In genomic region chr10:101566333-101567164, GRCh38 we compare ENCODE assay signal across 8 cellular contexts. TPM values are rescaled to one million over a fixed set of nuclear protein-coding genes. Genes with fewer than 3 reads are reported as not detected.
DNase-seq lines count a peak whose midpoint lies in the region; ATAC-seq and TF ChIP-seq lines count a peak whose summit lies in the region.

No MANE protein-coding gene starts in this region.

- BruUV-seq in mammary epithelial cell (replicated peaks; lab: Mats Ljungman, UMichigan), result no TSS peak

- H3K27ac ChIP-seq in HUES6 (ENCODE audit: low read depth, low read length), result no peak overlapping the region
- H3K27ac ChIP-seq in mammary epithelial cell (ENCODE audit: insufficient read depth, low read depth, low read length), result no peak overlapping the region

- no peak overlapping the region for H3K27ac Mint-ChIP-seq in natural killer cell treated with Interleukin-12 subunit alpha and Interleukin-12 subunit beta and Interleukin-15 and Interleukin-18, amount 100 ng/mL, for 72 hours

- H3K9me3 ChIP-seq in HUES6 (ENCODE audit: control insufficient read depth, insufficient read depth, low read depth, low read length), result no peaks in the 10 kb centered on the region
- no peaks in the 10 kb centered on the region for H3K9me3 ChIP-seq in mammary epithelial cell (replicated peaks; ENCODE audit: insufficient read depth, low read length)

- no peaks in the 10 kb centered on the region for H3K36me3 ChIP-seq in HUES6 (ENCODE audit: control insufficient read depth, insufficient read depth, low read length)
- no peaks in the 10 kb centered on the region for H3K36me3 ChIP-seq in mammary epithelial cell (ENCODE audit: insufficient read depth, low read length)

- H3K4me3 Mint-ChIP-seq in natural killer cell treated with Interleukin-12 subunit alpha and Interleukin-12 subunit beta and Interleukin-15 and Interleukin-18, amount 100 ng/mL, for 72 hours, result no peak overlapping the region

- CTCF ChIA-PET in mammary epithelial cell (lab: Charles Lee; ENCODE audit: low non-redundant PET), result no interaction called here

- ATAC-seq in natural killer cell treated with Interleukin-12 subunit alpha and Interleukin-12 subunit beta and Interleukin-15 and Interleukin-18, amount 100 ng/mL, for 72 hours, result peak; percentile 4 to 13
- no peak for ATAC-seq in GM21526 (IDR thresholded peaks at IDR 0.05; ENCODE audit: low FRiP score, unreplicated experiment)
- no peak for ATAC-seq in GM21786 (IDR thresholded peaks at IDR 0.05; ENCODE audit: unreplicated experiment)

- intact Hi-C loops in mammary epithelial cell (cut with micrococcal nuclease), result no loop called here

- TF ChIP-seq CTCF in mammary epithelial cell (conservative IDR thresholded peaks at IDR 0.05 in 1 of 2, IDR thresholded peaks at IDR 0.05 in 1 of 2; ENCODE audit: extremely low read depth in 1 of 2, insufficient read depth in 1 of 2, low read depth in 1 of 2, low read length in 2 of 2), result no peak

- H3K9ac ChIP-seq in HUES6 (ENCODE audit: low read length) (no peak overlapping the region), mammary epithelial cell (ENCODE audit: insufficient read depth, low read length) (no peak overlapping the region)

- peaks cover 8 to 9% of the 10 kb centered on the region in 2 donors for H3K4me1 Mint-ChIP-seq in natural killer cell treated with Interleukin-12 subunit alpha and Interleukin-12 subunit beta and Interleukin-15 and Interleukin-18, amount 100 ng/mL, for 72 hours (ENCODE audit: low read depth in 2 of 2)

- peak overlapping the region; percentile 56 for H3K4me2 ChIP-seq in mammary epithelial cell (ENCODE audit: insufficient read depth, low read depth, low read length)

- H3K4me1 ChIP-seq in HUES6 (ENCODE audit: control insufficient read depth, insufficient read depth, low read length), result peaks cover 11% of the 10 kb centered on the region
- peaks cover 19% of the 10 kb centered on the region for H3K4me1 ChIP-seq in mammary epithelial cell (ENCODE audit: insufficient read depth, low read length)

- DNase-seq in COR-L47 (lab: John Stamatoyannopoulos, UW), result peak; percentile 64
- DNase-seq in mammary epithelial cell, result no peak
- DNase-seq in natural killer cell treated with Interleukin-12 subunit alpha and Interleukin-12 subunit beta and Interleukin-15 and Interleukin-18, amount 100 ng/mL, for 72 hours (ENCODE audit: low spot score), result peak; percentile 61
- no peak for DNase-seq in SIG-M5 (lab: John Stamatoyannopoulos, UW)
- no peak for DNase-seq in stimulated activated naive CD4-positive, alpha-beta T cell (lab: John Stamatoyannopoulos, UW)

- whole genome bisulfite sequencing in mammary epithelial cell (ENCODE audit: low coverage, missing lambda C conversion rate), result 15% methylated on average over 45 of the region's 59 CpGs

- H3K9me3 Mint-ChIP-seq in natural killer cell treated with Interleukin-12 subunit alpha and Interleukin-12 subunit beta and Interleukin-15 and Interleukin-18, amount 100 ng/mL, for 72 hours, result no peaks in the 10 kb centered on the region

- no peaks in the 10 kb centered on the region for H3K36me3 Mint-ChIP-seq in natural killer cell treated with Interleukin-12 subunit alpha and Interleukin-12 subunit beta and Interleukin-15 and Interleukin-18, amount 100 ng/mL, for 72 hours

- H3K27me3 Mint-ChIP-seq in natural killer cell treated with Interleukin-12 subunit alpha and Interleukin-12 subunit beta and Interleukin-15 and Interleukin-18, amount 100 ng/mL, for 72 hours, result peaks cover 26 to 34% of the 10 kb centered on the region in 2 donors

- in situ Hi-C loops in mammary epithelial cell (cut with MboI; ENCODE audit: low sequenced_read_pairs in 2 of 2), result loop anchor here in 1 of 2 donors (10.0 kb wide), 1 partner anchor 352 kb away; no protein-coding TSS in a partner anchor

- peak overlapping the region; percentile 25 for H3K4me3 ChIP-seq in HUES6 (ENCODE audit: low read depth, low read length)
- H3K4me3 ChIP-seq in mammary epithelial cell (replicated peaks in 1 of 3; ENCODE audit: insufficient read depth in 1 of 3, low read depth in 2 of 3, low read length in 3 of 3), result no peak overlapping the region

- H4K20me1 ChIP-seq in mammary epithelial cell (ENCODE audit: insufficient read depth, low read length), result no peaks in the 10 kb centered on the region

- dilution Hi-C loops in mammary epithelial cell (cut with HindIII; ENCODE audit: low sequenced_read_pairs), result loop anchor here (10.0 kb wide), 1 partner anchor 272 kb away; no protein-coding TSS in a partner anchor

- peaks cover 66% of the 10 kb centered on the region for H3K27me3 ChIP-seq in HUES6 (ENCODE audit: control insufficient read depth, insufficient read depth, low read length)
- H3K27me3 ChIP-seq in mammary epithelial cell (ENCODE audit: insufficient read depth, low read length), result no peaks in the 10 kb centered on the region

- H3K79me2 ChIP-seq in mammary epithelial cell (ENCODE audit: insufficient read depth, low read length), result no peaks in the 10 kb centered on the region

- peak overlapping the region; percentile 36 for H2AFZ ChIP-seq in mammary epithelial cell (ENCODE audit: low read depth, low read length)

RNA-seq across cellular contexts. Expression of gene POLL, which starts 21.5 kb away (rescaled TPM):
- total RNA-seq in mammary epithelial cell, result 10 to 100 TPM; 14.7 to 30.3 TPM
- 17.7 TPM for polyA plus RNA-seq in mammary epithelial cell
- 40.8 TPM for polyA minus RNA-seq in mammary epithelial cell
- total RNA-seq in natural killer cell treated with Interleukin-12 subunit alpha and Interleukin-12 subunit beta and Interleukin-15 and Interleukin-18, amount 100 ng/mL, for 72 hours, result 10 to 100 TPM; 27.6 to 37.3 TPM

RNA-seq across cellular contexts. Expression of gene DPCD, which starts 21.6 kb away (rescaled TPM):
- total RNA-seq in mammary epithelial cell, result 10 to 100 TPM; 25.8 to 32.2 TPM
- polyA plus RNA-seq in mammary epithelial cell, result 57.6 TPM
- polyA minus RNA-seq in mammary epithelial cell, result 47.5 TPM
- total RNA-seq in natural killer cell treated with Interleukin-12 subunit alpha and Interleukin-12 subunit beta and Interleukin-15 and Interleukin-18, amount 100 ng/mL, for 72 hours, result 10 to 100 TPM in 1 of 2 donors, 1 to 10 TPM in 1; 8.2 to 11.2 TPM

Comparison
In these comparisons a context has a peak if more than half of its experiments do, and no peak if none do; other contexts are left out.
1. DNase-seq: peak in COR-L47 (single experiment) and natural killer cell treated with Interleukin-12 subunit alpha and Interleukin-12 subunit beta and Interleukin-15 and Interleukin-18, amount 100 ng/mL, for 72 hours (single experiment); none in mammary epithelial cell (single experiment), SIG-M5 (single experiment) and stimulated activated naive CD4-positive, alpha-beta T cell (0 of 6).
2. ATAC-seq: peak in natural killer cell treated with Interleukin-12 subunit alpha and Interleukin-12 subunit beta and Interleukin-15 and Interleukin-18, amount 100 ng/mL, for 72 hours (2 of 2); none in GM21526 (single experiment) and GM21786 (single experiment).